1 cellular context compared by ENCODE assay signal in genomic region chr2:158687315-158687714, GRCh38.
TF ChIP-seq lines count a peak whose summit lies in the region.

No MANE protein-coding gene starts in this region.

TF ChIP-seq in K562, 482 proteins besides CTCF, POLR2A, EP300 and RAD21 (continued from another document):
- TF ChIP-seq MTA2 (IDR thresholded peaks at IDR 0.05; ENCODE audit: low read depth) (no peak), PHF21A (IDR thresholded peaks at IDR 0.05; ENCODE audit: borderline replicate concordance, low read depth) (no peak), ZNF785 (CRISPR knock-in tag; IDR thresholded peaks at IDR 0.05) (no peak), ZNF445 (CRISPR knock-in tag; IDR thresholded peaks at IDR 0.05; ENCODE audit: low read depth) (no peak), MECOM (CRISPR knock-in tag; IDR thresholded peaks at IDR 0.05) (no peak), SRSF3 (IDR thresholded peaks at IDR 0.05; ENCODE audit: insufficient read depth, low read length) (no peak), GTF2B (IDR thresholded peaks at IDR 0.05; ENCODE audit: extremely low read depth, insufficient read length) (no peak), MIER1 (IDR thresholded peaks at IDR 0.05; ENCODE audit: low read depth) (no peak), NFIC (IDR thresholded peaks at IDR 0.05) (no peak), CHD4 (IDR thresholded peaks at IDR 0.05; ENCODE audit: insufficient read depth, insufficient replicate concordance, low read depth, low read length, poor library complexity, severe bottlenecking) (no peak), NONO (IDR thresholded peaks at IDR 0.05; ENCODE audit: low read depth in 2 of 2, low read length in 1 of 2) (no peak), E4F1 (CRISPR knock-in tag; IDR thresholded peaks at IDR 0.05; ENCODE audit: borderline replicate concordance) (no peak), ZFP1 (CRISPR knock-in tag; IDR thresholded peaks at IDR 0.05) (no peak), RBM34 (IDR thresholded peaks at IDR 0.05; ENCODE audit: borderline replicate concordance, insufficient read depth, low read length) (no peak)
- TF ChIP-seq, protein P1, sequence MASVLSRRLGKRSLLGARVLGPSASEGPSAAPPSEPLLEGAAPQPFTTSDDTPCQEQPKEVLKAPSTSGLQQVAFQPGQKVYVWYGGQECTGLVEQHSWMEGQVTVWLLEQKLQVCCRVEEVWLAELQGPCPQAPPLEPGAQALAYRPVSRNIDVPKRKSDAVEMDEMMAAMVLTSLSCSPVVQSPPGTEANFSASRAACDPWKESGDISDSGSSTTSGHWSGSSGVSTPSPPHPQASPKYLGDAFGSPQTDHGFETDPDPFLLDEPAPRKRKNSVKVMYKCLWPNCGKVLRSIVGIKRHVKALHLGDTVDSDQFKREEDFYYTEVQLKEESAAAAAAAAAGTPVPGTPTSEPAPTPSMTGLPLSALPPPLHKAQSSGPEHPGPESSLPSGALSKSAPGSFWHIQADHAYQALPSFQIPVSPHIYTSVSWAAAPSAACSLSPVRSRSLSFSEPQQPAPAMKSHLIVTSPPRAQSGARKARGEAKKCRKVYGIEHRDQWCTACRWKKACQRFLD (CRISPR knock-in tag; IDR thresholded peaks at IDR 0.05) = no peak
- TF ChIP-seq, protein P2, sequence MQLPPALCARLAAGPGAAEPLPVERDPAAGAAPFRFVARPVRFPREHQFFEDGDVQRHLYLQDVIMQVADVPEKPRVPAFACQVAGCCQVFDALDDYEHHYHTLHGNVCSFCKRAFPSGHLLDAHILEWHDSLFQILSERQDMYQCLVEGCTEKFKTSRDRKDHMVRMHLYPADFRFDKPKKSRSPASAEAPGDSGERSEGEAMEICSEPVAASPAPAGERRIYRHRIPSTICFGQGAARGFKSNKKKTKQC (CRISPR knock-in tag; IDR thresholded peaks at IDR 0.05) = no peak
